ENCODE assay signal across 24 cellular contexts in the genomic region with DNA sequence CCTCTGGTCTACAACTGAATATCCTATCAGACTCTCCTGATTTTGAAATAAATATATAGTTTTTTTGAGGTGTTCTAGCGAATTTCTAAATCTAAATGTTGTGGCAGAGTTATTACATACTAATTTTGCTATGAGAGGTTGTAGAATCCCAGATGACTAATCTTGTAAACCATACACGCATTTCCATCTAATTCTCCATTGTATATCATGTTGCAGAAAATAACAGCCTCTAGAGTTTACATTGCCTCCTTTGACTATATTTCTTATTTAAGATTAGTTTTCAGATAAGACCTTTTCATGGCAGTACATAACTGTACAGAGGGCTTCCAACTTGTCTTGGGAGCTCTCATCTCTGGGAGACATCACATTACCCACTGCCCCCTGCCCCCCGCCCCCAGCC. TPM values are rescaled to one million over a fixed set of nuclear protein-coding genes. Genes with fewer than 3 reads are reported as not detected.
DNase-seq lines count a peak whose midpoint lies in the region; ATAC-seq and TF ChIP-seq lines count a peak whose summit lies in the region.
"Had no signal": no experiment of that assay in that cellular context is flagged by ENCODE, and none has a peak within 500 bp of the region (broad histone marks: within the 10 kb centered on the region; RNA-seq: fewer than 3 reads in every experiment).

No MANE protein-coding gene starts in this region.

- no peak overlapping the region for H3K9ac ChIP-seq in SK-N-MC (ENCODE audit: insufficient read length)

- TF ChIP-seq CTCF in HEK293 (tag by site-specific recombination; IDR thresholded peaks at IDR 0.05) (no peak), fibroblast of mammary gland (conservative IDR thresholded peaks at IDR 0.05; ENCODE audit: control insufficient read depth, insufficient read depth, low read depth, low read length) (no peak), thyroid gland (IDR thresholded peaks at IDR 0.05) (no peak), coronary artery (IDR thresholded peaks at IDR 0.05) (no peak)

- TF ChIP-seq POLR2A in thyroid gland (IDR thresholded peaks at IDR 0.05): no peak

- H3K36me3 ChIP-seq in HEK293 (ENCODE audit: control insufficient read depth in 2 of 2, insufficient read depth in 1 of 2, low read length in 2 of 2) (no peaks in the 10 kb centered on the region), SK-N-MC (ENCODE audit: insufficient read depth, low read length) (no peaks in the 10 kb centered on the region), thyroid gland (no peaks in the 10 kb centered on the region), H7 (replicated peaks; ENCODE audit: control insufficient read depth, insufficient read depth, low read length) (no peaks in the 10 kb centered on the region)
- H3K36me3 ChIP-seq: ovary, Peyer's patch, vagina had no signal

- no peak overlapping the region for H3K4me3 ChIP-seq in HEK293 (ENCODE audit: low read depth, low read length)
- H3K4me3 ChIP-seq in SK-N-MC: no peak overlapping the region
- H3K4me3 ChIP-seq in fibroblast of mammary gland (ENCODE audit: control insufficient read depth, low read depth, low read length): no peak overlapping the region
- no peak overlapping the region for H3K4me3 ChIP-seq in thyroid gland (replicated peaks in 1 of 3)
- no peak overlapping the region for H3K4me3 ChIP-seq in coronary artery
- no peak overlapping the region for H3K4me3 ChIP-seq in H7 (ENCODE audit: insufficient read depth, low read depth, low read length)
- H3K4me3 ChIP-seq: ovary, Peyer's patch, testis, vagina had no signal

- H3K4me1 ChIP-seq in HEK293 (ENCODE audit: control insufficient read depth, insufficient read depth, low read length) (peaks cover 15% of the 10 kb centered on the region), thyroid gland (peaks cover 49 to 84% of the 10 kb centered on the region in 2 donors)

- H3K27ac ChIP-seq in HEK293 (ENCODE audit: extremely low read depth, low read depth, low read length): no peak overlapping the region
- 0 out of 2 replicates have a peak overlapping the region, but pooled peaks have one; percentile 7 for H3K27ac ChIP-seq in SK-N-MC
- peak overlapping the region in 2 of 3 donors; percentile 11 for H3K27ac ChIP-seq in thyroid gland
- no peak overlapping the region for H3K27ac ChIP-seq in coronary artery
- H3K27ac ChIP-seq: ovary, testis, vagina had no signal

- intact Hi-C loops in thyroid gland (cut with DNase I): no loop called here

- CTCF ChIA-PET in HEK293 (lab: Yijun Ruan, JAX): interaction anchor here (0.6 to 1.8 kb wide), 3 partner anchors 15 to 381 kb away, joined by 3 to 5 read pairs (median 4); no protein-coding TSS in a partner anchor

- POLR2A ChIA-PET in HEK293 (lab: Yijun Ruan, JAX): no interaction called here

- H3K9me3 ChIP-seq in HEK293 (ENCODE audit: control insufficient read depth, insufficient read depth, low read depth, low read length) (no peaks in the 10 kb centered on the region), SK-N-MC (ENCODE audit: low read depth, low read length) (no peaks in the 10 kb centered on the region), thyroid gland (no peaks in the 10 kb centered on the region)
- H3K9me3 ChIP-seq: ovary, Peyer's patch, testis, vagina had no signal

- no peak for DNase-seq in SK-N-MC (ENCODE audit: low read depth, low spot score)
- DNase-seq in fibroblast of mammary gland (ENCODE audit: low read depth): peak; percentile 35
- DNase-seq in thyroid gland: no peak
- DNase-seq in coronary artery (ENCODE audit: low spot score): no peak
- no peak for DNase-seq in H7
- DNase-seq: activated CD4-positive, alpha-beta T cell treated with anti-CD3 and anti-CD28 coated beads, Interleukin-2, amount 50 U/mL, for 1 hour; activated effector memory CD4-positive, alpha-beta T cell treated with Interleukin-2 at 50 U/mL for 16 hours; AML-193; CD8-positive, alpha-beta memory T cell; cortex of kidney; DMS153; head of caudate nucleus; left cardiac atrium; mesendoderm; NCI-H1436 treated with DMSO at 0.1 percent for 48 hours; NCI-H510A treated with DMSO at 0.1 percent for 48 hours; ovary; stimulated activated naive B cell treated with anti-CD40 and anti-IgM and Interleukin-4, amounts not matched to agents 10 μg/mL and 1 μg/mL and 100 μg/mL, for 72 hours; testis had no signal

- WGBS in thyroid gland, 2 donors: 88 to 90% methylated on average over 3 of the region's 3 CpGs

- H3K27me3 ChIP-seq in thyroid gland (no peaks in the 10 kb centered on the region), H7 (ENCODE audit: control insufficient read depth, insufficient read depth, low read length) (no peaks in the 10 kb centered on the region)
- H3K27me3 ChIP-seq: ovary, Peyer's patch, testis, vagina had no signal

- no peak for ATAC-seq in HG03175 (IDR thresholded peaks at IDR 0.05; ENCODE audit: unreplicated experiment)
- ATAC-seq: left cardiac atrium; sciatic nerve; stimulated activated naive B cell treated with anti-CD40 and anti-IgM and Interleukin-4, amounts not matched to agents 10 μg/mL and 1 μg/mL and 100 μg/mL, for 72 hours had no signal

TF ChIP-seq in HEK293, 187 proteins besides CTCF, POLR2A, EP300 and RAD21 (continues in another document):
- TF ChIP-seq PRDM10 (tag by site-specific recombination; IDR thresholded peaks at IDR 0.05): no peak
- no peak for TF ChIP-seq PRDM4 (tag by site-specific recombination; IDR thresholded peaks at IDR 0.05)
- no peak for TF ChIP-seq ZNF169 (tag by site-specific recombination; IDR thresholded peaks at IDR 0.05)
- TF ChIP-seq ZNF704 (tag by site-specific recombination; IDR thresholded peaks at IDR 0.05): no peak
- 0 out of 2 replicates have a peak, but pooled peaks have one; percentile 14 for TF ChIP-seq KLF10 (tag by site-specific recombination; IDR thresholded peaks at IDR 0.05)
- TF ChIP-seq ZNF426 (tag by site-specific recombination; IDR thresholded peaks at IDR 0.05): no peak
- TF ChIP-seq ZNF155 (tag by site-specific recombination; IDR thresholded peaks at IDR 0.05): no peak
- TF ChIP-seq ZNF335 (tag by site-specific recombination; conservative IDR thresholded peaks at IDR 0.05): no peak
- no peak for TF ChIP-seq EGR2 (tag by site-specific recombination; IDR thresholded peaks at IDR 0.05; ENCODE audit: low read depth)
- no peak for TF ChIP-seq SETDB1 (IDR thresholded peaks at IDR 0.05; ENCODE audit: insufficient read length, low read length)
- TF ChIP-seq ZNF629 (tag by site-specific recombination; IDR thresholded peaks at IDR 0.05): peak; percentile 52; the same call in 1 of the 2 replicates

RNA-seq across cellular contexts. Expression of gene PTPN1, which starts 22.9 kb away (rescaled TPM):
- 10 to 100 TPM; 20.5 to 28.8 (median 24.9) TPM for total RNA-seq in thyroid gland
- total RNA-seq in H7 (2014; rRNA removed; shearing (Covaris generic)): 33.0 and 38.7 TPM in 2 replicates

Comparison
In these comparisons a context has a peak if more than half of its experiments do, and no peak if none do; other contexts are left out.
1. H3K27ac ChIP-seq: peak in SK-N-MC (single experiment) and thyroid gland (2 of 3); none in HEK293 (single experiment) and coronary artery (0 of 2).